ENCODE assay signal across 8 cellular contexts in genomic region chr11:130003717-130004001, GRCh38. TPM values are rescaled to one million over a fixed set of nuclear protein-coding genes. Genes with fewer than 3 reads are reported as not detected.
DNase-seq lines count a peak whose midpoint lies in the region; ATAC-seq and TF ChIP-seq lines count a peak whose summit lies in the region.

No MANE protein-coding gene starts in this region.

- no peaks in the 10 kb centered on the region for H3K4me1 ChIP-seq in ectodermal cell (ENCODE audit: control insufficient read depth, insufficient read depth, low read length)
- peaks cover 0 to 6% of the 10 kb centered on the region in 2 donors for H3K4me1 ChIP-seq in neuronal stem cell (ENCODE audit: control insufficient read depth in 2 of 2, insufficient read depth in 1 of 2, low read depth in 1 of 2, low read length in 2 of 2)

- H3K27ac ChIP-seq in ectodermal cell (ENCODE audit: insufficient read depth, low read depth, low read length, poor library complexity, severe bottlenecking), result peak overlapping the region; percentile 100
- H3K27ac ChIP-seq in neuronal stem cell (replicated peaks; ENCODE audit: low read length), result peak overlapping the region; percentile 99

- H4K91ac ChIP-seq in neuronal stem cell (ENCODE audit: low read depth, low read length, poor library complexity), result no peak overlapping the region

- H3K27me3 ChIP-seq in ectodermal cell (ENCODE audit: control insufficient read depth, insufficient read depth, low read length, poor library complexity, severe bottlenecking), result no peaks in the 10 kb centered on the region
- H3K27me3 ChIP-seq in neuronal stem cell (ENCODE audit: control insufficient read depth in 3 of 3, insufficient read depth in 3 of 3, low read depth in 1 of 3, low read length in 3 of 3), result no peaks in the 10 kb centered on the region

- TF ChIP-seq RAD21 in Ishikawa (IDR thresholded peaks at IDR 0.05; ENCODE audit: low read depth), result no peak

- peaks cover 2% of the 10 kb centered on the region for H3K79me1 ChIP-seq in neuronal stem cell (ENCODE audit: low read depth, low read length)

- DNase-seq in neuronal stem cell (ENCODE audit: low spot score), result no peak
- DNase-seq in NCI-H524 treated with DMSO at 0.1 percent for 48 hours (lab: John Stamatoyannopoulos, UW), result no peak
- DNase-seq in NAMALWA (ENCODE audit: low spot score), result no peak
- DNase-seq in SIG-M5 treated with dmso at 0.1 percent for 504 hours (lab: John Stamatoyannopoulos, UW; ENCODE audit: unreplicated experiment), result no peak
- DNase-seq in stimulated activated naive CD4-positive, alpha-beta T cell (lab: John Stamatoyannopoulos, UW), result no peak

- no peak overlapping the region for H3K23ac ChIP-seq in neuronal stem cell (ENCODE audit: low read depth, low read length, poor library complexity)

- H3K9ac ChIP-seq in neuronal stem cell (ENCODE audit: low read depth, low read length, poor library complexity), result peak overlapping the region; percentile 56

- no peak for TF ChIP-seq EP300 in Ishikawa (IDR thresholded peaks at IDR 0.05; ENCODE audit: borderline replicate concordance)

- peak overlapping the region; percentile 69 for H2BK15ac ChIP-seq in neuronal stem cell (ENCODE audit: low read length)

- no peak overlapping the region for H3K4ac ChIP-seq in neuronal stem cell (ENCODE audit: low read length)

- peak overlapping the region; percentile 95 for H3K18ac ChIP-seq in neuronal stem cell (ENCODE audit: low read length)

- 17 to 18% methylated on average over 8 of the region's 8 CpGs for WGBS in ectodermal cell, 2 experiments
- WGBS in neuronal stem cell (ENCODE audit: extremely low coverage in 2 of 2, insufficient read length in 2 of 2, insufficient replicate concordance in 1 of 2), 2 donors, result no CpG with 5 or more reads among the region's 8 CpGs

- H3K14ac ChIP-seq in neuronal stem cell (ENCODE audit: low read length), result no peak overlapping the region

- H3K36me3 ChIP-seq in ectodermal cell (ENCODE audit: control insufficient read depth, insufficient read depth, low read length), result no peaks in the 10 kb centered on the region
- no peaks in the 10 kb centered on the region for H3K36me3 ChIP-seq in neuronal stem cell (replicated peaks in 1 of 2; ENCODE audit: control insufficient read depth in 2 of 2, insufficient read depth in 2 of 2, low read length in 2 of 2)

- no peak overlapping the region for H2BK12ac ChIP-seq in neuronal stem cell (ENCODE audit: low read length)

- H2AFZ ChIP-seq in neuronal stem cell (ENCODE audit: low read length), result peak overlapping the region; percentile 88

- H3K4me2 ChIP-seq in neuronal stem cell (ENCODE audit: insufficient read depth, low read length, poor library complexity, severe bottlenecking), result peak overlapping the region; percentile 80

- H2BK5ac ChIP-seq in neuronal stem cell (ENCODE audit: low read length), result peak overlapping the region; percentile 91

- H3K9me3 ChIP-seq in ectodermal cell (ENCODE audit: control insufficient read depth, low read length) (no peaks in the 10 kb centered on the region), neuronal stem cell (replicated peaks in 1 of 2; ENCODE audit: control insufficient read depth in 2 of 2, insufficient read depth in 1 of 2, low read depth in 1 of 2, low read length in 2 of 2) (no peaks in the 10 kb centered on the region)

- H4K8ac ChIP-seq in neuronal stem cell (ENCODE audit: low read depth, low read length), result no peak overlapping the region

- H2BK120ac ChIP-seq in neuronal stem cell (ENCODE audit: low read depth, low read length), result peak overlapping the region; percentile 75

- ATAC-seq in GM19397 (IDR thresholded peaks at IDR 0.05; ENCODE audit: unreplicated experiment), result peak; percentile 22

- H2AK5ac ChIP-seq in neuronal stem cell (ENCODE audit: low read depth, low read length), result peak overlapping the region; percentile 64

- H3K4me3 ChIP-seq in ectodermal cell (ENCODE audit: insufficient read depth, low read depth, low read length) (peak overlapping the region; percentile 70), neuronal stem cell (ENCODE audit: low read length in 2 of 2) (peak overlapping the region in 1 of 2 donors; percentile 57)

TF ChIP-seq in Ishikawa, 13 proteins besides CTCF, POLR2A, EP300 and RAD21:
- no peak for TF ChIP-seq MAX (IDR thresholded peaks at IDR 0.05)
- no peak; the same call in 1 of the 2 replicates for TF ChIP-seq NFIC (IDR thresholded peaks at IDR 0.05)
- 0 out of 2 replicates have a peak, but pooled peaks have one; percentile 15 for TF ChIP-seq FOXM1 (IDR thresholded peaks at IDR 0.05; ENCODE audit: borderline replicate concordance, low read depth)
- no peak for TF ChIP-seq CEBPB (IDR thresholded peaks at IDR 0.05)

RNA-seq across cellular contexts. Expression of gene PRDM10, which starts 1.0 kb away (rescaled TPM):
- 12.4 TPM for polyA plus RNA-seq in ectodermal cell (2013, experiment 1 of 4)
- 11.7 TPM for polyA plus RNA-seq in ectodermal cell (2013, experiment 2 of 4)
- 9.4 TPM for polyA plus RNA-seq in ectodermal cell (2013, experiment 3 of 4)
- 10.8 TPM for polyA plus RNA-seq in ectodermal cell (2013, experiment 4 of 4)
- 4.6 TPM for polyA plus RNA-seq in neuronal stem cell (2013, experiment 1 of 2)
- polyA plus RNA-seq in neuronal stem cell (2013, experiment 2 of 2), result 4.9 TPM
